In genomic region chr7:104955276-104955675, GRCh38 we compare ENCODE assay signal across 22 cellular contexts. TPM values are rescaled to one million over a fixed set of nuclear protein-coding genes. Genes with fewer than 3 reads are reported as not detected.
DNase-seq lines count a peak whose midpoint lies in the region; ATAC-seq and TF ChIP-seq lines count a peak whose summit lies in the region.
"Had no signal": no experiment of that assay in that cellular context is flagged by ENCODE, and none has a peak within 500 bp of the region (broad histone marks: within the 10 kb centered on the region; RNA-seq: fewer than 3 reads in every experiment).

No MANE protein-coding gene starts in this region.

- H3K27ac Mint-ChIP-seq in CD4-positive, CD25-positive, alpha-beta regulatory T cell, result peak overlapping the region in 2 of 3 donors; percentile 63 to 80
- peak overlapping the region; percentile 96 for H3K27ac Mint-ChIP-seq in activated T-helper 2 cell treated with anti-CD3 and anti-CD28 coated beads, Interferon-gamma antibody, Interleukin-2, Interleukin-4, amounts not matched to agents 10 μg/mL and 5 μg/mL and 100 μg/mL, durations not matched to agents 14 hours and 24 hours and 36 hours
- H3K27ac Mint-ChIP-seq in naive B cell, result peak overlapping the region in 4 of 6 donors; percentile 26 to 63 (median 48)
- H3K27ac Mint-ChIP-seq in GM23338, result no peak overlapping the region
- H3K27ac Mint-ChIP-seq: dendritic cell treated with granulocyte-macrophage colony-stimulating factor and Interleukin-4, amounts not matched to agents 40 ng/mL and 50 ng/mL, for 4 days; type B pancreatic cell; WTC11 had no signal

- no peak for DNase-seq in CD4-positive, CD25-positive, alpha-beta regulatory T cell
- DNase-seq in activated T-helper 2 cell treated with anti-CD3 and anti-CD28 coated beads, Interferon-gamma antibody, Interleukin-2, Interleukin-4, amounts not matched to agents 10 μg/mL and 5 μg/mL and 100 μg/mL, durations not matched to agents 14 hours and 24 hours and 36 hours (ENCODE audit: low spot score), result no peak
- DNase-seq in naive B cell (no peak), ecto neural progenitor cell (ENCODE audit: low spot score) (no peak), MV-4-11 (lab: John Stamatoyannopoulos, UW) (no peak), GM23338 (ENCODE audit: low spot score) (no peak)
- DNase-seq: amygdala, Caco-2, DND-41, H7, heart right ventricle, KBM-7, mammary epithelial cell, NCI-H1105 treated with DMSO at 0.1 percent for 48 hours, NCI-H2081, posterior cingulate gyrus, SJCRH30, stomach had no signal

- H4K20me1 ChIP-seq in KMS-11 (ENCODE audit: insufficient read depth) (no peaks in the 10 kb centered on the region), GM23338 (replicated peaks; ENCODE audit: insufficient read depth) (no peaks in the 10 kb centered on the region)

- H3K79me2 ChIP-seq in KMS-11 (ENCODE audit: insufficient read depth, low read depth) (peaks cover 10% of the 10 kb centered on the region; the same call in 1 of the 2 replicates), GM23338 (replicated peaks; ENCODE audit: insufficient read depth) (no peaks in the 10 kb centered on the region)

- H3K27me3 Mint-ChIP-seq in CD4-positive, CD25-positive, alpha-beta regulatory T cell, result no peaks in the 10 kb centered on the region
- H3K27me3 Mint-ChIP-seq in activated T-helper 2 cell treated with anti-CD3 and anti-CD28 coated beads, Interferon-gamma antibody, Interleukin-2, Interleukin-4, amounts not matched to agents 10 μg/mL and 5 μg/mL and 100 μg/mL, durations not matched to agents 14 hours and 24 hours and 36 hours (ENCODE audit: low read depth), result no peaks in the 10 kb centered on the region
- H3K27me3 Mint-ChIP-seq in naive B cell (no peaks in the 10 kb centered on the region), GM23338 (ENCODE audit: insufficient read depth, low read depth, poor library complexity) (no peaks in the 10 kb centered on the region)
- H3K27me3 Mint-ChIP-seq: dendritic cell treated with granulocyte-macrophage colony-stimulating factor and Interleukin-4, amounts not matched to agents 40 ng/mL and 50 ng/mL, for 4 days; type B pancreatic cell had no signal

- no peak overlapping the region for H3K4me3 Mint-ChIP-seq in CD4-positive, CD25-positive, alpha-beta regulatory T cell
- H3K4me3 Mint-ChIP-seq in activated T-helper 2 cell treated with anti-CD3 and anti-CD28 coated beads, Interferon-gamma antibody, Interleukin-2, Interleukin-4, amounts not matched to agents 10 μg/mL and 5 μg/mL and 100 μg/mL, durations not matched to agents 14 hours and 24 hours and 36 hours (ENCODE audit: low read depth), result peak overlapping the region; percentile 57
- H3K4me3 Mint-ChIP-seq in naive B cell (no peak overlapping the region), GM23338 (no peak overlapping the region)
- H3K4me3 Mint-ChIP-seq: dendritic cell treated with granulocyte-macrophage colony-stimulating factor and Interleukin-4, amounts not matched to agents 40 ng/mL and 50 ng/mL, for 4 days; type B pancreatic cell; WTC11 had no signal

- no peaks in the 10 kb centered on the region for H3F3A ChIP-seq in GM23338 (replicated peaks; ENCODE audit: low read depth)

- H3K9ac ChIP-seq in KMS-11, result no peak overlapping the region

- H3K27ac ChIP-seq in CD4-positive, CD25-positive, alpha-beta regulatory T cell (ENCODE audit: insufficient read depth, low read length, poor library complexity, severe bottlenecking), result no peak overlapping the region
- H3K27ac ChIP-seq in KMS-11, result peak overlapping the region; percentile 96
- no peak overlapping the region for H3K27ac ChIP-seq in GM23338 (ENCODE audit: low read depth)
- H3K27ac ChIP-seq: heart right ventricle, SJCRH30 had no signal

- H3K27me3 ChIP-seq in CD4-positive, CD25-positive, alpha-beta regulatory T cell (ENCODE audit: control insufficient read depth, insufficient read depth, low read length), result no peaks in the 10 kb centered on the region
- no peaks in the 10 kb centered on the region for H3K27me3 ChIP-seq in KMS-11 (ENCODE audit: insufficient read depth, low read depth)
- H3K27me3 ChIP-seq in GM23338 (ENCODE audit: insufficient read depth), result no peaks in the 10 kb centered on the region
- H3K27me3 ChIP-seq: heart right ventricle, SJCRH30, stomach had no signal

- H3K4me1 ChIP-seq in CD4-positive, CD25-positive, alpha-beta regulatory T cell (ENCODE audit: control insufficient read depth, insufficient read depth, low read length, poor library complexity, severe bottlenecking), result peaks cover 8% of the 10 kb centered on the region
- H3K4me1 ChIP-seq in KMS-11 (ENCODE audit: low read depth, poor library complexity, severe bottlenecking) (peaks cover 94% of the 10 kb centered on the region), GM23338 (ENCODE audit: insufficient read depth) (no peaks in the 10 kb centered on the region)
- H3K4me1 ChIP-seq: Caco-2, SJCRH30 had no signal

- H3K9me2 ChIP-seq in GM23338 (ENCODE audit: insufficient read depth), result no peaks in the 10 kb centered on the region

- no peaks in the 10 kb centered on the region for H3K36me3 ChIP-seq in CD4-positive, CD25-positive, alpha-beta regulatory T cell (ENCODE audit: control insufficient read depth, insufficient read depth, low read length)
- no peaks in the 10 kb centered on the region for H3K36me3 ChIP-seq in KMS-11 (ENCODE audit: insufficient read depth)
- no peaks in the 10 kb centered on the region for H3K36me3 ChIP-seq in GM23338 (ENCODE audit: insufficient read depth)
- H3K36me3 ChIP-seq: heart right ventricle, SJCRH30, stomach had no signal

- peaks cover 4% of the 10 kb centered on the region for H3K36me3 Mint-ChIP-seq in CD4-positive, CD25-positive, alpha-beta regulatory T cell
- H3K36me3 Mint-ChIP-seq in activated T-helper 2 cell treated with anti-CD3 and anti-CD28 coated beads, Interferon-gamma antibody, Interleukin-2, Interleukin-4, amounts not matched to agents 10 μg/mL and 5 μg/mL and 100 μg/mL, durations not matched to agents 14 hours and 24 hours and 36 hours (ENCODE audit: low read depth), result peaks cover 69% of the 10 kb centered on the region
- peaks cover 11 to 14% of the 10 kb centered on the region in 2 donors for H3K36me3 Mint-ChIP-seq in naive B cell
- H3K36me3 Mint-ChIP-seq in GM23338 (ENCODE audit: low read depth), result no peaks in the 10 kb centered on the region
- H3K36me3 Mint-ChIP-seq: type B pancreatic cell, WTC11 had no signal

- no peaks in the 10 kb centered on the region for H3K9me3 ChIP-seq in CD4-positive, CD25-positive, alpha-beta regulatory T cell (ENCODE audit: control insufficient read depth in 2 of 2, low read length in 2 of 2)
- H3K9me3 ChIP-seq: Caco-2, heart right ventricle, stomach had no signal

- peaks cover 10 to 32% (median 20%) of the 10 kb centered on the region in 4 donors for H3K4me1 Mint-ChIP-seq in CD4-positive, CD25-positive, alpha-beta regulatory T cell
- peaks cover 64% of the 10 kb centered on the region for H3K4me1 Mint-ChIP-seq in activated T-helper 2 cell treated with anti-CD3 and anti-CD28 coated beads, Interferon-gamma antibody, Interleukin-2, Interleukin-4, amounts not matched to agents 10 μg/mL and 5 μg/mL and 100 μg/mL, durations not matched to agents 14 hours and 24 hours and 36 hours (ENCODE audit: low read depth)
- H3K4me1 Mint-ChIP-seq in naive B cell, result peaks cover 42 to 53% (median 45%) of the 10 kb centered on the region in 3 donors
- H3K4me1 Mint-ChIP-seq in GM23338, result no peaks in the 10 kb centered on the region

- H3K4me2 ChIP-seq in KMS-11, result peak overlapping the region; percentile 77; the same call in 1 of the 2 replicates
- H3K4me2 ChIP-seq in GM23338, result no peak overlapping the region

- no peak overlapping the region for H3K4me3 ChIP-seq in CD4-positive, CD25-positive, alpha-beta regulatory T cell (ENCODE audit: low read depth, low read length)
- H3K4me3 ChIP-seq in KMS-11 (IDR thresholded peaks at IDR 0.05; ENCODE audit: insufficient read depth, low read depth, low read length) (no peak overlapping the region), GM23338 (no peak overlapping the region)
- H3K4me3 ChIP-seq: heart right ventricle, SJCRH30, stomach had no signal

- intact Hi-C loops in activated T-helper 2 cell treated with anti-CD3 and anti-CD28 coated beads, Interferon-gamma antibody, Interleukin-2, Interleukin-4, amounts not matched to agents 10 μg/mL and 5 μg/mL and 100 μg/mL, durations not matched to agents 14 hours and 24 hours and 36 hours (cut with micrococcal nuclease), result loop anchor here (5.0 kb wide), 2 partner anchors 818 to 1392 kb away; no protein-coding TSS in a partner anchor

- ATAC-seq in CD4-positive, CD25-positive, alpha-beta regulatory T cell (ENCODE audit: low read depth in 2 of 2), result no peak
- ATAC-seq in naive B cell (ENCODE audit: low read depth in 2 of 2) (no peak), GM23338 (no peak)
- ATAC-seq: WTC11 had no signal

- TF ChIP-seq CTCF in KMS-11 (conservative IDR thresholded peaks at IDR 0.05; ENCODE audit: low read depth, low read length), result no peak
- no peak for TF ChIP-seq CTCF in GM23338 (conservative IDR thresholded peaks at IDR 0.05; ENCODE audit: low read depth in 2 of 2)

- H2AFZ ChIP-seq in KMS-11 (ENCODE audit: low read depth) (no peak overlapping the region), GM23338 (no peak overlapping the region)

- H3K9me3 Mint-ChIP-seq in CD4-positive, CD25-positive, alpha-beta regulatory T cell, result peaks cover 0 to 4% (median 0%) of the 10 kb centered on the region in 7 donors
- H3K9me3 Mint-ChIP-seq in activated T-helper 2 cell treated with anti-CD3 and anti-CD28 coated beads, Interferon-gamma antibody, Interleukin-2, Interleukin-4, amounts not matched to agents 10 μg/mL and 5 μg/mL and 100 μg/mL, durations not matched to agents 14 hours and 24 hours and 36 hours, result peaks cover 3% of the 10 kb centered on the region
- H3K9me3 Mint-ChIP-seq in naive B cell (no peaks in the 10 kb centered on the region), GM23338 (no peaks in the 10 kb centered on the region; the same call in 2 of the 3 replicates)
- H3K9me3 Mint-ChIP-seq: dendritic cell treated with granulocyte-macrophage colony-stimulating factor and Interleukin-4, amounts not matched to agents 40 ng/mL and 50 ng/mL, for 4 days; type B pancreatic cell; WTC11 had no signal

TF ChIP-seq in GM23338, 12 proteins besides CTCF, POLR2A, EP300 and RAD21 (continues in another document):
- TF ChIP-seq EZH2 (IDR thresholded peaks at IDR 0.05; ENCODE audit: low read depth, unreplicated experiment), result no peak
- no peak for TF ChIP-seq POLR2AphosphoS5 (IDR thresholded peaks at IDR 0.05; ENCODE audit: low read depth)
- TF ChIP-seq STAT1 (IDR thresholded peaks at IDR 0.05; ENCODE audit: unreplicated experiment), result no peak

RNA-seq across cellular contexts. Expression of gene KMT2E, which starts 58.7 kb away (rescaled TPM):
- total RNA-seq in CD4-positive, CD25-positive, alpha-beta regulatory T cell, result 360 TPM
- polyA plus RNA-seq in CD4-positive, CD25-positive, alpha-beta regulatory T cell, result 100 to 1,000 TPM; 146 to 197 (median 177) TPM
- total RNA-seq in activated T-helper 2 cell treated with anti-CD3 and anti-CD28 coated beads, Interferon-gamma antibody, Interleukin-2, Interleukin-4, amounts not matched to agents 10 μg/mL and 5 μg/mL and 100 μg/mL, durations not matched to agents 14 hours and 24 hours and 36 hours, result 134 and 135 TPM in 2 replicates
- polyA plus RNA-seq in naive B cell (ENCODE audit: low read depth in 6 of 6) (100 to 1,000 TPM; 165 to 343 (median 213) TPM), GM23338 (2016; fragmentation: Nextera tagmentation; extraction: Ambion mirVana) (55.7 and 70.9 TPM in 2 replicates)
- total RNA-seq in GM23338 (2014; rRNA removed; shearing (Covaris generic)), result 43.2 and 50.2 TPM in 2 replicates
